ENCODE assay signal across 8 cellular contexts in the genomic region with DNA sequence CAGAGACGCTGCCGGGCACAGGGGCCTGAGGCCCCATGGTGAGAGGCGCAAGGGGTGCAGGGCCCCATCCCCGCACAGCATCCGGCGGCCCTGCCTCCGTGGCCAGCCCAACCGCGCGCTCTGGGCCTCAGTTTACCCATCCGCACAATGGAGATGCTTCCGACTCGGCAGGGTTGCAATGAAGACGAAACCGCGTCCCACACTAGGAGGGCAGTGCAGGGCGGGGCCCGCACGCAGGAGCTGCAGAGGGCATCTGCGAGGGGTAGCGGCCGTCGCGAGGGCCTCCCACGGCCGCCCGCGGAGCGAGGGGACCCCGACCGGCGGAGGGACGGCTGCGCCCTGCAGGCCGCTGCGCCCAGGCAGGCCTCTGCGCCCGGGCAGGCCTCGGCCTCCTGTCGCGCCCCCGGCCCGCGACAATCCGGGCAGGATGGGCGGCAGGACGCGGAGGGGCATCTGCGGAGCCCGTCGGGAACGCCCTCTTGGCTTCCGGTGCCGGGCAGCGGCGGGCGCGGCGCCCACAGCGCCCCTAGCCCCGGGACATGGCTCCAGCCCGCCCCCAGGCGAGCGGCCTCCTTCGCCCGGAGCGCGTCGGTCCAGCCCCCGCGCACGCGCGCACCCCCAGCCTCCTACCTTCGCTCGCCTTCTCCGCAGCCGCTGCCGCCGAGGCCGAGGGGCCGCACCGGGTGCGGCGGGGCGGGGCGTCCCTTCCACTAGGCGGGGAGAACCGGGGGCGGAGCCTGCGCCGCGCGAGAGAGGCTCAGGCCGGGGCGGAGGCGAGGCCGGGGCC. TPM values are rescaled to one million over a fixed set of nuclear protein-coding genes. Genes with fewer than 3 reads are reported as not detected.
DNase-seq lines count a peak whose midpoint lies in the region; ATAC-seq, FAIRE-seq and TF ChIP-seq lines count a peak whose summit lies in the region.

No MANE protein-coding gene starts in this region.

- POLR2A ChIA-PET in OCI-LY7 (lab: Charles Lee), result no interaction called here

- H4K20me1 ChIP-seq in OCI-LY7 (ENCODE audit: insufficient read depth, low read length), result no peaks in the 10 kb centered on the region

- peak overlapping the region; percentile 50 for H3K9ac ChIP-seq in mucosa of stomach (ENCODE audit: low read length)

- no peaks in the 10 kb centered on the region for H3K79me2 ChIP-seq in OCI-LY7 (ENCODE audit: insufficient read depth, low read depth, low read length)

- peak overlapping the region in 2 of 3 donors; percentile 53 to 89 for H3K27ac Mint-ChIP-seq in IgD-negative memory B cell

- no peaks in the 10 kb centered on the region for H3K27me3 ChIP-seq in mucosa of stomach (ENCODE audit: control insufficient read depth, insufficient read depth, low read length)

- TF ChIP-seq CTCF in D721Med (IDR thresholded peaks at IDR 0.05; ENCODE audit: insufficient read depth, missing control alignments) (peak; percentile 33), OCI-LY7 (conservative IDR thresholded peaks at IDR 0.05; ENCODE audit: low read length) (peak; percentile 34; the same call in 1 of the 2 replicates)

- ATAC-seq in GM21528 (IDR thresholded peaks at IDR 0.05; ENCODE audit: low FRiP score, unreplicated experiment), result peak; percentile 83

- H3K4me1 ChIP-seq in OCI-LY7 (ENCODE audit: insufficient read depth, low read length, poor library complexity, severe bottlenecking), result peaks cover 11% of the 10 kb centered on the region
- H3K4me1 ChIP-seq in mucosa of stomach (ENCODE audit: control insufficient read depth, insufficient read depth, low read length), result no peaks in the 10 kb centered on the region

- DNase-seq in D721Med (ENCODE audit: insufficient read length, low spot score) (peak; percentile 68), OCI-LY7 (ENCODE audit: low spot score) (peak; percentile 89), activated T-cell treated with anti-CD3 and anti-CD28 coated beads for 4 hours (peak; percentile 74), erythroblast (lab: John Stamatoyannopoulos, UW) (peak; percentile 81 to 86)
- peak; percentile 51 to 72 for DNase-seq in stimulated activated CD8-positive, alpha-beta memory T cell treated with anti-CD3 and anti-CD28 coated beads, Interleukin-4, amount 100 ng/mL, for 4 hours (ENCODE audit: low read depth in 2 of 2, low spot score in 1 of 2)

- no peaks in the 10 kb centered on the region for H3K9me2 ChIP-seq in OCI-LY7 (ENCODE audit: insufficient read depth, low read length)

- CTCF ChIA-PET in OCI-LY7 (lab: Charles Lee; ENCODE audit: unreplicated experiment), result no interaction called here

- TF ChIP-seq POLR2A in erythroblast (IDR thresholded peaks at IDR 0.05; ENCODE audit: low read length), result peak; percentile 26

- H3K4me1 Mint-ChIP-seq in IgD-negative memory B cell, result peaks cover 8 to 12% (median 9%) of the 10 kb centered on the region in 3 donors

- H3K36me3 ChIP-seq in OCI-LY7 (ENCODE audit: insufficient read depth, low read length) (no peaks in the 10 kb centered on the region), mucosa of stomach (ENCODE audit: control insufficient read depth, insufficient read depth, low read length) (no peaks in the 10 kb centered on the region)

- no peaks in the 10 kb centered on the region for H3K9me3 Mint-ChIP-seq in IgD-negative memory B cell

- no peaks in the 10 kb centered on the region for H3K9me3 ChIP-seq in OCI-LY7 (ENCODE audit: low read length)
- H3K9me3 ChIP-seq in mucosa of stomach (ENCODE audit: control insufficient read depth, low read length), result no peaks in the 10 kb centered on the region

- no TSS peak for BruUV-seq in OCI-LY7 (replicated peaks; lab: Mats Ljungman, UMichigan)

- intact Hi-C loops in OCI-LY7 (cut with micrococcal nuclease; ENCODE audit: unreplicated experiment), result loop anchor here (5.0 kb wide), 2 partner anchors 56 to 404 kb away; a partner anchor contains a TSS

- H3K27me3 Mint-ChIP-seq in IgD-negative memory B cell, result no peaks in the 10 kb centered on the region

- H3K4me3 Mint-ChIP-seq in IgD-negative memory B cell, result peak overlapping the region; percentile 79 to 97 (median 94)

- H3K36me3 Mint-ChIP-seq in IgD-negative memory B cell, result no peaks in the 10 kb centered on the region

- peak overlapping the region; percentile 79 for H3K4me3 ChIP-seq in OCI-LY7 (ENCODE audit: low read depth, low read length, poor library complexity, severe bottlenecking)
- peak overlapping the region; percentile 25 for H3K4me3 ChIP-seq in mucosa of stomach (ENCODE audit: low read length)

- H3K4me2 ChIP-seq in OCI-LY7 (ENCODE audit: low read length), result peak overlapping the region; percentile 93

- H3K27ac ChIP-seq in OCI-LY7 (ENCODE audit: low read depth, low read length, poor library complexity, severe bottlenecking), result no peak overlapping the region

- H2AFZ ChIP-seq in OCI-LY7 (ENCODE audit: low read length), result peak overlapping the region; percentile 66

- no peak for FAIRE-seq in D721Med (lab: Jason Lieb, UNC)

RNA-seq across cellular contexts. Expression of a gene that starts 15.3 kb away (rescaled TPM):
- not detected for polyA plus RNA-seq in IgD-negative memory B cell
- total RNA-seq in OCI-LY7 (2014; rRNA removed; shearing (Covaris generic)), result under 0.01 TPM in 2 replicates
- total RNA-seq in OCI-LY7 (2022), result 1,721 and 1,968 TPM in 2 replicates

RNA-seq across cellular contexts. Expression of a gene that starts 58.2 kb away (rescaled TPM):
- polyA plus RNA-seq in IgD-negative memory B cell, result 144 TPM
- 59.0 and 69.2 TPM in 2 replicates for total RNA-seq in OCI-LY7 (2014; rRNA removed; shearing (Covaris generic))
- 47.2 and 51.8 TPM in 2 replicates for total RNA-seq in OCI-LY7 (2022)
